Comparison of ENCODE assay signal across 9 cellular contexts in the genomic region with DNA sequence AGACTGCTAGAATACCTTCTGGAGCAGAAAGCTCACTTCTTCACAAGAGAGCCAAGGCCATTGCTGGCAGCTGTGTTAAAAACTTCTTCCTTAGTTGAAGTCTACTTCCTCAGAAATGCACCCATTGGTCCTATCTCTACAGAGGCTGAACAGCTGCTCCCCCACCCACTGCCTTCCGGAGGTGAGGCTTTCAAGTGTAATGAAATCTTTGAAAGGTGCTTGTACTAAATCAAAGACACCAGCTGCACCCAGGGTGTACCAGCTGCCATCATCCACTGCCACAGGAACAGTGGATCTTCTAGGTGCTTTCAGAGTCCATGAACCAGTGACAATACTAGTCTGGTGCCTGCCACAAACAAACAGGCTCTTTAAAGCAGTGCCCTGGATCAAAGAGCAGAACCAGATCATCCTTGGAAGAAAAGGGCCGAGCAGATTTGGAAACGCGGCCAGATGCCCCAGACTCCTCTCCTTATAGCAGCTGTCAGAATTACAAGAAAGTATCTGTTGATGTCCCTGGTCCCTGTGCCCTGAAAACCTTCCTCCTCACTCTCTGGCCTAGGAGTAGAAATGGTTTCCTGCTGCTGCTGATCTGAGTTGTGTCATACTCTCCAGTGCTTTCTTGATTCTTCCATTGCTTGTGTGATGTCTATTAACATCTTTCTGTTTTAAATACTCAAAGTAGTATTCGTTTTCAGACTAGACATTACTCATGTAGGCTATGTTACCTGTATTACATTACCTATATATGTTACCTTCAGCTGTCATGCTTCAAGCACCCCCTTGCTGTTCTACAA. TPM values are rescaled to one million over a fixed set of nuclear protein-coding genes. Genes with fewer than 3 reads are reported as not detected.
A peak's percentile ranks its signal among the peaks of the same experiment; 100 is the strongest.
DNase-seq lines count a peak whose midpoint lies in the region; ATAC-seq and TF ChIP-seq lines count a peak whose summit lies in the region.
"Had no signal": no experiment of that assay in that cellular context is flagged by ENCODE, and none has a peak within 500 bp of the region (broad histone marks: within the 10 kb centered on the region; RNA-seq: fewer than 3 reads in every experiment).

No MANE protein-coding gene starts in this region.

- H3K27ac ChIP-seq in CD8-positive, alpha-beta memory T cell (ENCODE audit: low read depth, low read length): no peak overlapping the region

- CTCF ChIA-PET in CD8-positive, alpha-beta memory T cell (lab: Charles Lee): interaction anchor here (1.2 to 2.0 kb wide), 7 partner anchors 30 to 185 kb away, joined by 3 to 8 read pairs (median 4); no protein-coding TSS in a partner anchor

- peaks cover 16 to 34% (median 28%) of the 10 kb centered on the region in 3 donors for H3K4me1 Mint-ChIP-seq in CD8-positive, alpha-beta memory T cell
- peaks cover 60% of the 10 kb centered on the region for H3K4me1 Mint-ChIP-seq in activated T-cell treated with anti-CD3 and anti-CD28 coated beads, Interleukin-2, amount 50 U/mL, for 4 hours (ENCODE audit: low read depth)

- H3K9me3 ChIP-seq in CD8-positive, alpha-beta memory T cell (ENCODE audit: low read length): no peaks in the 10 kb centered on the region

- H3K9me3 Mint-ChIP-seq in CD8-positive, alpha-beta memory T cell: no peaks in the 10 kb centered on the region
- H3K9me3 Mint-ChIP-seq in activated T-cell treated with anti-CD3 and anti-CD28 coated beads, Interleukin-2, amount 50 U/mL, for 4 hours: no peaks in the 10 kb centered on the region
- H3K9me3 Mint-ChIP-seq: nephron had no signal

- H3K4me1 ChIP-seq in CD8-positive, alpha-beta memory T cell (ENCODE audit: insufficient read depth, low read length): peaks cover 33% of the 10 kb centered on the region

- H3K4me3 ChIP-seq in CD8-positive, alpha-beta memory T cell (ENCODE audit: low read length): peak overlapping the region; percentile 33
- no peak overlapping the region for H3K4me3 ChIP-seq in foreskin fibroblast (ENCODE audit: low read depth in 1 of 2, low read length in 2 of 2)

- no peak for TF ChIP-seq CTCF in foreskin fibroblast (IDR thresholded peaks at IDR 0.05; ENCODE audit: low read depth, low read length)

- peak; percentile 65 to 70 for ATAC-seq in activated T-cell treated with anti-CD3 and anti-CD28 coated beads, Interleukin-2, amount 50 U/mL, for 4 hours
- ATAC-seq in HG02678 (IDR thresholded peaks at IDR 0.05; ENCODE audit: unreplicated experiment): no peak

- peak overlapping the region; percentile 57 to 97 (median 89) for H3K27ac Mint-ChIP-seq in CD8-positive, alpha-beta memory T cell
- H3K27ac Mint-ChIP-seq: nephron had no signal

- peak overlapping the region in 6 of 7 donors; percentile 4 to 76 (median 42) for H3K4me3 Mint-ChIP-seq in CD8-positive, alpha-beta memory T cell
- H3K4me3 Mint-ChIP-seq in activated T-cell treated with anti-CD3 and anti-CD28 coated beads, Interleukin-2, amount 50 U/mL, for 4 hours: peak overlapping the region; percentile 26
- H3K4me3 Mint-ChIP-seq: nephron had no signal

- H3K27me3 ChIP-seq in CD8-positive, alpha-beta memory T cell (ENCODE audit: insufficient read depth, low read length, poor library complexity, severe bottlenecking): no peaks in the 10 kb centered on the region

- POLR2A ChIA-PET in CD8-positive, alpha-beta memory T cell (lab: Charles Lee): interaction anchor here (0.6 to 1.0 kb wide), 3 partner anchors 11 to 150 kb away, joined by 3 to 4 read pairs (median 4); no protein-coding TSS in a partner anchor

- no peaks in the 10 kb centered on the region for H3K36me3 Mint-ChIP-seq in CD8-positive, alpha-beta memory T cell
- H3K36me3 Mint-ChIP-seq in activated T-cell treated with anti-CD3 and anti-CD28 coated beads, Interleukin-2, amount 50 U/mL, for 4 hours (ENCODE audit: insufficient read depth): no peaks in the 10 kb centered on the region

- H3K27me3 Mint-ChIP-seq in CD8-positive, alpha-beta memory T cell: no peaks in the 10 kb centered on the region
- no peaks in the 10 kb centered on the region for H3K27me3 Mint-ChIP-seq in activated T-cell treated with anti-CD3 and anti-CD28 coated beads, Interleukin-2, amount 50 U/mL, for 4 hours (ENCODE audit: low read depth)

- peak; percentile 8 to 79 (median 49) for DNase-seq in CD8-positive, alpha-beta memory T cell
- DNase-seq in OCI-M1 (lab: John Stamatoyannopoulos, UW) (peak; percentile 20), foreskin fibroblast (no peak), GM03348 (ENCODE audit: low spot score) (no peak), H4 (ENCODE audit: low spot score) (no peak)
- DNase-seq in activated T-cell treated with anti-CD3 and anti-CD28 coated beads, Interleukin-2, amount 50 U/mL, for 4 hours: peak; percentile 55
- peak; percentile 14 to 31 for DNase-seq in stimulated activated CD4-positive, alpha-beta T cell treated with anti-CD3 and anti-CD28 coated beads, Interleukin-15, amount 100 ng/mL, for 1 hour (ENCODE audit: low read depth in 1 of 2, low spot score in 1 of 2)

- H3K36me3 ChIP-seq in CD8-positive, alpha-beta memory T cell (ENCODE audit: insufficient read depth, low read length): no peaks in the 10 kb centered on the region

RNA-seq across cellular contexts. Expression of a gene that starts 26.6 kb away (rescaled TPM):
- total RNA-seq in CD8-positive, alpha-beta memory T cell: 10 to 100 TPM; 47.7 to 60.8 TPM
- 32.8 TPM for polyA plus RNA-seq in CD8-positive, alpha-beta memory T cell
- 10 to 100 TPM; 38.7 to 47.2 (median 42.5) TPM for total RNA-seq in activated T-cell treated with anti-CD3 and anti-CD28 coated beads, Interleukin-2, amount 50 U/mL, for 4 hours
- total RNA-seq in H4 (2014; rRNA removed; shearing (Covaris generic)): 22.2 and 37.0 TPM in 2 replicates

Comparison
In these comparisons a context has a peak if more than half of its experiments do, and no peak if none do; other contexts are left out.
1. DNase-seq: peak in CD8-positive, alpha-beta memory T cell (5 of 5), OCI-M1 (single experiment), activated T-cell treated with anti-CD3 and anti-CD28 coated beads, Interleukin-2, amount 50 U/mL, for 4 hours (single experiment) and stimulated activated CD4-positive, alpha-beta T cell treated with anti-CD3 and anti-CD28 coated beads, Interleukin-15, amount 100 ng/mL, for 1 hour (2 of 2); none in foreskin fibroblast (0 of 2), GM03348 (single experiment) and H4 (single experiment).